ENCODE assay signal across 8 cellular contexts in genomic region chr2:162317058-162317742, GRCh38. TPM values are rescaled to one million over a fixed set of nuclear protein-coding genes. Genes with fewer than 3 reads are reported as not detected.
DNase-seq lines count a peak whose midpoint lies in the region; ATAC-seq and TF ChIP-seq lines count a peak whose summit lies in the region.

No MANE protein-coding gene starts in this region.

- H3K27ac Mint-ChIP-seq in natural killer cell = peak overlapping the region; percentile 98 to 99

- peaks cover 21 to 53% (median 33%) of the 10 kb centered on the region in 10 experiments; a peak in 19 of 20 replicates for H3K4me1 ChIP-seq in BLaER1 treated with 17β-estradiol and CSF1 and Interleukin-3, amounts not matched to agents 10 nM and 100 nM
- H3K4me1 ChIP-seq in KMS-11 (ENCODE audit: low read depth, poor library complexity, severe bottlenecking) = peaks cover 47% of the 10 kb centered on the region

- no peaks in the 10 kb centered on the region for H3K27me3 Mint-ChIP-seq in natural killer cell (ENCODE audit: low read depth in 2 of 2)

- H3K36me3 Mint-ChIP-seq in natural killer cell = peaks cover 7% of the 10 kb centered on the region

- peaks cover 53 to 66% of the 10 kb centered on the region in 2 donors for H3K4me1 Mint-ChIP-seq in natural killer cell

- no peaks in the 10 kb centered on the region for H3K9me3 ChIP-seq in BLaER1 treated with 17β-estradiol and CSF1 and Interleukin-3, amounts not matched to agents 10 nM and 100 nM (replicated peaks in 1 of 11)

- DNase-seq in choroid plexus epithelial cell (ENCODE audit: low read depth) (no peak), natural killer cell (no peak), OCI-M2 (lab: John Stamatoyannopoulos, UW; ENCODE audit: unreplicated experiment) (no peak), NCI-H774 (lab: John Stamatoyannopoulos, UW) (no peak), activated gamma-delta T cell (lab: John Stamatoyannopoulos, UW) (no peak)

- peak overlapping the region; percentile 94 for H3K4me3 Mint-ChIP-seq in natural killer cell

- H2AFZ ChIP-seq in KMS-11 (ENCODE audit: low read depth) = peak overlapping the region; percentile 60

- peak overlapping the region; percentile 75 to 96 (median 89) for H3K4me2 ChIP-seq in BLaER1 treated with 17β-estradiol and CSF1 and Interleukin-3, amounts not matched to agents 10 nM and 100 nM
- peak overlapping the region; percentile 45 for H3K4me2 ChIP-seq in KMS-11

- peaks cover 0 to 20% (median 0%) of the 10 kb centered on the region in 11 experiments; a peak in 3 of 22 replicates for H4K20me1 ChIP-seq in BLaER1 treated with 17β-estradiol and CSF1 and Interleukin-3, amounts not matched to agents 10 nM and 100 nM
- no peaks in the 10 kb centered on the region for H4K20me1 ChIP-seq in KMS-11 (ENCODE audit: insufficient read depth)

- H3K36me3 ChIP-seq in BLaER1 treated with 17β-estradiol and CSF1 and Interleukin-3, amounts not matched to agents 10 nM and 100 nM = peaks cover 0 to 8% (median 0%) of the 10 kb centered on the region in 11 experiments; a peak in 2 of 22 replicates
- H3K36me3 ChIP-seq in KMS-11 (ENCODE audit: insufficient read depth) = no peaks in the 10 kb centered on the region

- H3K9ac ChIP-seq in BLaER1 treated with 17β-estradiol and CSF1 and Interleukin-3, amounts not matched to agents 10 nM and 100 nM = peak overlapping the region; percentile 85 to 96 (median 90)
- H3K9ac ChIP-seq in KMS-11 = peak overlapping the region; percentile 94

- no peak for ATAC-seq in natural killer cell
- ATAC-seq in GM21576 (IDR thresholded peaks at IDR 0.05; ENCODE audit: unreplicated experiment) = no peak

- H3K27me3 ChIP-seq in BLaER1 treated with 17β-estradiol and CSF1 and Interleukin-3, amounts not matched to agents 10 nM and 100 nM = no peaks in the 10 kb centered on the region
- no peaks in the 10 kb centered on the region for H3K27me3 ChIP-seq in KMS-11 (ENCODE audit: insufficient read depth, low read depth)

- no peaks in the 10 kb centered on the region for H3K9me3 Mint-ChIP-seq in natural killer cell

- peaks cover 47% of the 10 kb centered on the region; the same call in 1 of the 2 replicates for H3K79me2 ChIP-seq in KMS-11 (ENCODE audit: insufficient read depth, low read depth)

- TF ChIP-seq CTCF in KMS-11 (conservative IDR thresholded peaks at IDR 0.05; ENCODE audit: low read depth, low read length) = no peak
- TF ChIP-seq CTCF in choroid plexus epithelial cell (conservative IDR thresholded peaks at IDR 0.05; ENCODE audit: low read depth, low read length) = no peak
- TF ChIP-seq CTCF in natural killer cell (IDR thresholded peaks at IDR 0.05) = no peak

- intact Hi-C loops in natural killer cell (cut with micrococcal nuclease) = no loop called here

- H3K27ac ChIP-seq in BLaER1 treated with 17β-estradiol and CSF1 and Interleukin-3, amounts not matched to agents 10 nM and 100 nM = peak overlapping the region in 10 of 11 experiments; percentile 86 to 96 (median 90); a peak in 17 of 22 replicates
- H3K27ac ChIP-seq in KMS-11 = peak overlapping the region; percentile 96

- H3K4me3 ChIP-seq in BLaER1 treated with 17β-estradiol and CSF1 and Interleukin-3, amounts not matched to agents 10 nM and 100 nM = peak overlapping the region; percentile 82 to 99 (median 97)
- H3K4me3 ChIP-seq in KMS-11 (IDR thresholded peaks at IDR 0.05; ENCODE audit: insufficient read depth, low read depth, low read length) (no peak overlapping the region), choroid plexus epithelial cell (ENCODE audit: low read depth, low read length) (peak overlapping the region; percentile 81)

RNA-seq across cellular contexts. Expression of gene IFIH1, which starts 1.3 kb away (rescaled TPM):
- total RNA-seq in natural killer cell = 10 to 100 TPM; 36.7 to 57.4 (median 36.9) TPM

RNA-seq across cellular contexts. Expression of gene GCA, which starts 26.7 kb away (rescaled TPM):
- 1 to 10 TPM; 5.5 to 9.7 (median 6.6) TPM for total RNA-seq in natural killer cell
